In the genomic region with DNA sequence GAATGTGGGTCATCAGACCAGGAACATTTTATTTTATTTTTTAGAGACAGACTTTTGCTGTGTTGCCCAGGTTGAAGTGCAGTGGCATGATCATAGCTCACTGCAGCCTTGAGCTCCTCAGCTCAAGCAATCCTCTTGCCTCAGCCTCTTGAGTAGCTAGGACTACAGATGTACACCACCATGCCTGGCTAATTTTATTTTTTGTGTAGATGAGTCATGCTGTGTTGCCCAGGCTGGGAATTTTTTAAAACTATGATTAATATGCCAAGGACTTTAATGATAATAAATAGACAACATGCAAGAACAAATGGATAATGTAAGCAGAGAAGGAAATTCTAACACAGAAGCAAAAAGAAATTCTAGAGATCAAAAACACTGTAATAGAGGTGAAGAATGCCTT, we compare ENCODE assay signal across 22 cellular contexts.
DNase-seq lines count a peak whose midpoint lies in the region; ATAC-seq, FAIRE-seq and TF ChIP-seq lines count a peak whose summit lies in the region.
"Had no signal": no experiment of that assay in that cellular context is flagged by ENCODE, and none has a peak within 500 bp of the region (broad histone marks: within the 10 kb centered on the region; RNA-seq: fewer than 3 reads in every experiment).

No MANE protein-coding gene starts in this region.

- in situ Hi-C loops in mammary epithelial cell (cut with MboI; ENCODE audit: low sequenced_read_pairs in 2 of 2): no loop called here

- H3K36me3 ChIP-seq in mammary epithelial cell (ENCODE audit: insufficient read depth, low read length): no peaks in the 10 kb centered on the region
- no peaks in the 10 kb centered on the region for H3K36me3 ChIP-seq in left lung
- H3K36me3 ChIP-seq: gastroesophageal sphincter, vagina had no signal

- H4K20me1 ChIP-seq in mammary epithelial cell (ENCODE audit: insufficient read depth, low read length): no peaks in the 10 kb centered on the region

- H3K9me3 ChIP-seq in A549 (peaks cover 16% of the 10 kb centered on the region; the same call in 2 of the 3 replicates), mammary epithelial cell (replicated peaks; ENCODE audit: insufficient read depth, low read length) (no peaks in the 10 kb centered on the region), left lung (peaks cover 0 to 16% of the 10 kb centered on the region in 2 donors)
- H3K9me3 ChIP-seq: vagina had no signal

- POLR2A ChIA-PET in A549 (lab: Yijun Ruan, JAX): no interaction called here

- no peak for TF ChIP-seq CTCF in A549 (IDR thresholded peaks at IDR 0.05)
- TF ChIP-seq CTCF in mammary epithelial cell (conservative IDR thresholded peaks at IDR 0.05 in 1 of 2, IDR thresholded peaks at IDR 0.05 in 1 of 2; ENCODE audit: extremely low read depth in 1 of 2, insufficient read depth in 1 of 2, low read depth in 1 of 2, low read length in 2 of 2): no peak
- TF ChIP-seq CTCF in foreskin keratinocyte (conservative IDR thresholded peaks at IDR 0.05): no peak
- TF ChIP-seq CTCF in left lung (IDR thresholded peaks at IDR 0.05): no peak

- no peak overlapping the region for H3K9ac ChIP-seq in mammary epithelial cell (ENCODE audit: insufficient read depth, low read length)

- CTCF ChIA-PET in A549 (lab: Yijun Ruan, JAX): no interaction called here
- CTCF ChIA-PET in mammary epithelial cell (lab: Charles Lee; ENCODE audit: low non-redundant PET): no interaction called here

- 0 out of 6 replicates have a peak overlapping the region, but pooled peaks of 1 of the 2 experiments have one; percentile 34 for H3K27ac ChIP-seq in A549
- H3K27ac ChIP-seq in mammary epithelial cell (ENCODE audit: insufficient read depth, low read depth, low read length): no peak overlapping the region
- H3K27ac ChIP-seq in foreskin keratinocyte: no peak overlapping the region
- H3K27ac ChIP-seq in left lung: no peak overlapping the region
- H3K27ac ChIP-seq in caudate nucleus (ENCODE audit: low read depth, low read length): no peak overlapping the region
- H3K27ac ChIP-seq: C4-2B, gastroesophageal sphincter, vagina, VCaP had no signal

- FAIRE-seq in A549 (lab: Jason Lieb, UNC) (no peak), H54 (lab: Jason Lieb, UNC) (peak; percentile 92)
- FAIRE-seq: A204.1 had no signal

- H3K4me3 ChIP-seq in A549 (no peak overlapping the region), mammary epithelial cell (replicated peaks in 1 of 3; ENCODE audit: insufficient read depth in 1 of 3, low read depth in 2 of 3, low read length in 3 of 3) (no peak overlapping the region), left lung (no peak overlapping the region)
- H3K4me3 ChIP-seq: gastroesophageal sphincter, vagina had no signal

- no TSS peak for BruUV-seq in mammary epithelial cell (replicated peaks; lab: Mats Ljungman, UMichigan)

- dilution Hi-C loops in mammary epithelial cell (cut with HindIII; ENCODE audit: low sequenced_read_pairs): no loop called here

- no peak overlapping the region for H2AFZ ChIP-seq in mammary epithelial cell (ENCODE audit: low read depth, low read length)

- intact Hi-C loops in mammary epithelial cell (cut with micrococcal nuclease) (no loop called here), left lung (cut with DNase I) (no loop called here)

- H3K79me2 ChIP-seq in mammary epithelial cell (ENCODE audit: insufficient read depth, low read length): no peaks in the 10 kb centered on the region

- H3K27me3 ChIP-seq in mammary epithelial cell (ENCODE audit: insufficient read depth, low read length) (no peaks in the 10 kb centered on the region), foreskin keratinocyte (no peaks in the 10 kb centered on the region), left lung (no peaks in the 10 kb centered on the region)
- H3K27me3 ChIP-seq: gastroesophageal sphincter, vagina had no signal

- H3K4me2 ChIP-seq in A549 (no peak overlapping the region), mammary epithelial cell (ENCODE audit: insufficient read depth, low read depth, low read length) (peak overlapping the region; percentile 7)

- TF ChIP-seq EP300 in A549 (IDR thresholded peaks at IDR 0.05): no peak

- TF ChIP-seq POLR2A in A549 (IDR thresholded peaks at IDR 0.05; ENCODE audit: low read length) (no peak), H54 (IDR thresholded peaks at IDR 0.05; ENCODE audit: low read depth, low read length) (no peak)

- TF ChIP-seq RAD21 in A549 (conservative IDR thresholded peaks at IDR 0.05 in 1 of 2, IDR thresholded peaks at IDR 0.05 in 1 of 2): no peak

- DNase-seq in A549 (ENCODE audit: low read depth in 1 of 2, low spot score in 1 of 2) (no peak), H54 (ENCODE audit: insufficient read length, low spot score) (no peak), mammary epithelial cell (peak; percentile 78), foreskin keratinocyte (peak; percentile 44 to 70), left lung (no peak), caudate nucleus (lab: John Stamatoyannopoulos, UW) (no peak), NCI-H524 (lab: John Stamatoyannopoulos, UW) (no peak)
- DNase-seq: activated CD4-positive, alpha-beta T cell treated with anti-CD3 and anti-CD28 coated beads, Interleukin-2, amount 50 U/mL, for 48 hours; activated naive CD4-positive, alpha-beta T cell; anterior cingulate cortex; DMS153; endodermal cell; KG1; NCI-H1048; NCI-H524 treated with DMSO at 0.1 percent for 48 hours; T-helper 17 cell had no signal

- no peak for ATAC-seq in A549
- ATAC-seq in foreskin keratinocyte: peak; percentile 92
- ATAC-seq in GM18861 (IDR thresholded peaks at IDR 0.05; ENCODE audit: unreplicated experiment): no peak
- ATAC-seq in left lung: no peak
- ATAC-seq: gastroesophageal sphincter, T-helper 17 cell had no signal

- H3K4me1 ChIP-seq in A549: peaks cover 10% of the 10 kb centered on the region; the same call in 1 of the 3 replicates
- H3K4me1 ChIP-seq in mammary epithelial cell (ENCODE audit: insufficient read depth, low read length): no peaks in the 10 kb centered on the region
- H3K4me1 ChIP-seq in foreskin keratinocyte: peaks cover 9% of the 10 kb centered on the region
- no peaks in the 10 kb centered on the region for H3K4me1 ChIP-seq in left lung
- H3K4me1 ChIP-seq: gastroesophageal sphincter, vagina had no signal

TF ChIP-seq in A549, 52 proteins besides CTCF, POLR2A, EP300 and RAD21:
- TF ChIP-seq, protein P1, sequence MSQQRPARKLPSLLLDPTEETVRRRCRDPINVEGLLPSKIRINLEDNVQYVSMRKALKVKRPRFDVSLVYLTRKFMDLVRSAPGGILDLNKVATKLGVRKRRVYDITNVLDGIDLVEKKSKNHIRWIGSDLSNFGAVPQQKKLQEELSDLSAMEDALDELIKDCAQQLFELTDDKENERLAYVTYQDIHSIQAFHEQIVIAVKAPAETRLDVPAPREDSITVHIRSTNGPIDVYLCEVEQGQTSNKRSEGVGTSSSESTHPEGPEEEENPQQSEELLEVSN (IDR thresholded peaks at IDR 0.05; ENCODE audit: borderline replicate concordance, low read depth): no peak
- TF ChIP-seq ZSCAN20 (CRISPR knock-in tag; IDR thresholded peaks at IDR 0.05) (no peak), FOSL2 (IDR thresholded peaks at IDR 0.05) (no peak), FOSL2 (CRISPR knock-in tag; IDR thresholded peaks at IDR 0.05) (peak; percentile 43; the same call in 1 of the 2 replicates), NPAS2 (CRISPR knock-in tag; IDR thresholded peaks at IDR 0.05; ENCODE audit: borderline replicate concordance) (no peak)

Comparison
In these comparisons a context has a peak if more than half of its experiments do, and no peak if none do; other contexts are left out.
1. DNase-seq: peak in mammary epithelial cell (single experiment) and foreskin keratinocyte (2 of 2); none in A549 (0 of 2), H54 (single experiment), left lung (0 of 2), caudate nucleus (0 of 61) and NCI-H524 (0 of 2).